Comparison of ENCODE assay signal across 8 cellular contexts in the genomic region with DNA sequence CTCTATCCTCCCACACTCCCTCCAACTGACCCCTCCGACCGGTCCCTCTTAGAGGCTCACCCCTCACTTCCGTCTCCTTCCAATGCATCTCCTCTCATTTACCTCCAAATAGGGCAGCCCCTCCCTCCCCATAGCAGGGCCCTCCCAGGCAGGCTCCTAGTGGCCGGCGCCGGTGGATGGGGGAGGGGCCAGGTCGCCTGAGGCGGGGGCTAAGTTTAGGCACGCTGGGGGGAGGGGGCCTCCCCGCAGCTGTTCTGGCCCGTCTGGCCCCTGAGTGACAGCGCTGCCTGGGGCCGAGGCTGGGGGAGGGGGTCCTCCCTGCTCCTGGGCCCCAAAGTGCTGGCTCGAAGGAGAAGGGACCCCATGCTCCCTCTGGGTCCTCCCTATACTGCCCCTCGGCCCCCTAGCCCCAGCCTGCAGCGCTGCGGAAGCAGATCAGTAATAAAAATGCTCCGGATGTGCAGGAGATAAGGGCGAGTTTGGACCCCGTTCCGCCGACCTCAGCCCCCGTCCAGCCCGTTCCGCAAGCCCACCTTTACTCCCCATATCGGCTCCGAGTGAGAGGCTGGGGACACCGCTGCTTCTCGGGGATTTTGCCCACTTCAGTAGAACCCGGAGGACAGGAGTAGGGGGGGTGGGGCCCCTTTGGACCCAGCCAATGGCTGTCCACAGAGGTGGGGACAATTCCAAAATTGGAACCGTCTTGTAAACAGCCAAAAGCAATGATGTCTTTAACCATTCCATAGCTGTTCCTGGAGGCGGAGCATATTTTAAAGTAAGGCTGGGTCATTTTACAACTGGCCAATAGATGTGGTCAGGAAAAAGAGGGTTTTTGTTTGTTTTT. TPM values are rescaled to one million over a fixed set of nuclear protein-coding genes. Genes with fewer than 3 reads are reported as not detected.
DNase-seq lines count a peak whose midpoint lies in the region; ATAC-seq, FAIRE-seq and TF ChIP-seq lines count a peak whose summit lies in the region.

No MANE protein-coding gene starts in this region.

- BruUV-seq in IMR-90 (replicated peaks; lab: Mats Ljungman, UMichigan) (no TSS peak), MCF 10A (replicated peaks; lab: Mats Ljungman, UMichigan) (no TSS peak)

- H3K56ac ChIP-seq in IMR-90 (ENCODE audit: extremely low read depth, insufficient read depth, low read length): no peak overlapping the region

- intact Hi-C loops in IMR-90 (cut with micrococcal nuclease) (no loop called here), MCF 10A (cut with micrococcal nuclease) (loop anchor here (1.0 kb wide), 3 partner anchors 65 to 150 kb away; no protein-coding TSS in a partner anchor), kidney (cut with DNase I) (no loop called here)

- no peak for FAIRE-seq in kidney (lab: Jason Lieb, UNC)

- peak overlapping the region; percentile 93 for H2AK9ac ChIP-seq in IMR-90 (replicated peaks; ENCODE audit: low read depth, low read length, poor library complexity)

- peak overlapping the region; percentile 52 for H3K27ac ChIP-seq in IMR-90 (ENCODE audit: insufficient read depth, low read length)
- H3K27ac ChIP-seq in kidney (ENCODE audit: low read depth in 2 of 2, low read length in 2 of 2): no peak overlapping the region
- peak overlapping the region; percentile 31 for H3K27ac ChIP-seq in stomach smooth muscle (ENCODE audit: low read length)

- no peak for TF ChIP-seq POLR2A in IMR-90 (IDR thresholded peaks at IDR 0.05; ENCODE audit: low read depth, low read length)

- H3K27me3 ChIP-seq in IMR-90 (ENCODE audit: control insufficient read depth, insufficient read depth, low read length): peaks cover under 1% of the 10 kb centered on the region; the same call in 1 of the 2 replicates
- H3K27me3 ChIP-seq in stomach smooth muscle (ENCODE audit: control insufficient read depth in 1 of 2, insufficient read depth in 2 of 2, low read length in 2 of 2): peaks cover 7 to 14% of the 10 kb centered on the region in 2 donors

- TF ChIP-seq RAD21 in IMR-90 (IDR thresholded peaks at IDR 0.05; ENCODE audit: low read length): no peak

- no peak overlapping the region for H3K23ac ChIP-seq in IMR-90 (ENCODE audit: low read depth, low read length)

- no peak overlapping the region for H4K5ac ChIP-seq in IMR-90 (ENCODE audit: low read depth, low read length)

- no peak overlapping the region for H2AK5ac ChIP-seq in IMR-90 (ENCODE audit: low read depth, low read length)

- WGBS in IMR-90 (ENCODE audit: extremely low coverage in 2 of 2, insufficient read length in 1 of 2), 2 experiments: 20% methylated on average over 4 of the region's 32 CpGs; no CpG with 5 or more reads in 1 of the 2 experiments

- peak overlapping the region; percentile 63 for H3K4me3 Mint-ChIP-seq in MCF 10A (ENCODE audit: unreplicated experiment)

- no peak overlapping the region for H2BK5ac ChIP-seq in IMR-90 (ENCODE audit: low read depth, low read length, poor library complexity, severe bottlenecking)

- no peak overlapping the region; the same call in 1 of the 2 replicates for H3K18ac ChIP-seq in IMR-90 (ENCODE audit: low read depth, low read length)

- peaks cover 6% of the 10 kb centered on the region for H3K9me1 ChIP-seq in IMR-90 (ENCODE audit: insufficient read depth, low read length)

- peak overlapping the region; percentile 98 for H2AFZ ChIP-seq in IMR-90 (replicated peaks; ENCODE audit: low read length, poor library complexity)

- H4K8ac ChIP-seq in IMR-90 (ENCODE audit: low read depth in 2 of 2, low read length in 2 of 2): peak overlapping the region in 1 of 2 experiments; percentile 58; a peak in 1 of 4 replicates

- ATAC-seq in IMR-90 (ENCODE audit: low read depth) (peak; percentile 67), GM21717 (IDR thresholded peaks at IDR 0.05; ENCODE audit: unreplicated experiment) (no peak), HG02798 (IDR thresholded peaks at IDR 0.05; ENCODE audit: poor library complexity, unreplicated experiment) (no peak)

- POLR2A ChIA-PET in IMR-90 (lab: Charles Lee; ENCODE audit: unreplicated experiment) (no interaction called here), MCF 10A (lab: Yijun Ruan, JAX) (interaction anchor here (0.6 to 1.3 kb wide), 3 partner anchors 24 to 149 kb away, joined by 3 read pairs; no protein-coding TSS in a partner anchor)

- H2BK15ac ChIP-seq in IMR-90 (ENCODE audit: low read depth, low read length): no peak overlapping the region

- peaks cover 3% of the 10 kb centered on the region; the same call in 1 of the 2 replicates for H4K20me1 ChIP-seq in IMR-90 (ENCODE audit: insufficient read depth, low read length)

- H3K79me1 ChIP-seq in IMR-90 (ENCODE audit: low read depth in 1 of 2, low read length in 2 of 2): peaks cover 0 to 10% of the 10 kb centered on the region in 2 experiments; a peak in 1 of 4 replicates

- H3K14ac ChIP-seq in IMR-90 (replicated peaks; ENCODE audit: low read depth, low read length): peak overlapping the region; percentile 37; the same call in 1 of the 2 replicates

- H3K4me3 ChIP-seq in IMR-90 (ENCODE audit: insufficient read depth, low read depth, low read length): peak overlapping the region; percentile 89
- peak overlapping the region; percentile 53 to 64 for H3K4me3 ChIP-seq in kidney (ENCODE audit: low read length in 2 of 2)
- peak overlapping the region; percentile 83 to 87 for H3K4me3 ChIP-seq in stomach smooth muscle (ENCODE audit: low read length in 2 of 2)

- H3K4me1 ChIP-seq in IMR-90 (ENCODE audit: control insufficient read depth, insufficient read depth, low read length) (no peaks in the 10 kb centered on the region), kidney (ENCODE audit: control insufficient read depth in 1 of 2, insufficient read depth in 1 of 2, low read depth in 1 of 2, low read length in 2 of 2) (peaks cover 0 to 9% of the 10 kb centered on the region in 2 donors), stomach smooth muscle (ENCODE audit: control insufficient read depth, insufficient read depth, low read length) (peaks cover 31% of the 10 kb centered on the region)

- H2BK20ac ChIP-seq in IMR-90 (ENCODE audit: low read depth, low read length): no peak overlapping the region

- peaks cover 8% of the 10 kb centered on the region for H3K4me1 Mint-ChIP-seq in MCF 10A (ENCODE audit: insufficient read depth, unreplicated experiment)

- no peaks in the 10 kb centered on the region for H3K36me3 Mint-ChIP-seq in MCF 10A (ENCODE audit: insufficient read depth, unreplicated experiment)

- no peaks in the 10 kb centered on the region for H3K9me3 ChIP-seq in IMR-90 (ENCODE audit: control insufficient read depth, insufficient read depth, low read length)
- H3K9me3 ChIP-seq in kidney (ENCODE audit: control insufficient read depth in 1 of 2, low read length in 2 of 2): no peaks in the 10 kb centered on the region
- H3K9me3 ChIP-seq in stomach smooth muscle (ENCODE audit: control insufficient read depth in 2 of 2, low read length in 2 of 2): no peaks in the 10 kb centered on the region

- peak overlapping the region; percentile 54; the same call in 1 of the 2 replicates for H3K4ac ChIP-seq in IMR-90 (ENCODE audit: low read depth, low read length)

- H4K91ac ChIP-seq in IMR-90 (ENCODE audit: insufficient read depth, low read depth, low read length): no peak overlapping the region

- H3K4me2 ChIP-seq in IMR-90 (ENCODE audit: low read depth, low read length): peak overlapping the region; percentile 82

- DNase-seq in CMK (ENCODE audit: low read depth) (peak; percentile 79), IMR-90 (peak; percentile 80), MCF 10A (ENCODE audit: unreplicated experiment) (peak; percentile 26), kidney (no peak), DMS 273 (lab: John Stamatoyannopoulos, UW; ENCODE audit: unreplicated experiment) (no peak)

- peak overlapping the region; percentile 66 for H3K27ac Mint-ChIP-seq in MCF 10A (ENCODE audit: low read depth, unreplicated experiment)

- H3K9ac ChIP-seq in IMR-90 (ENCODE audit: low read depth, low read length) (peak overlapping the region; percentile 60), kidney (ENCODE audit: low read length in 2 of 2) (no peak overlapping the region), stomach smooth muscle (ENCODE audit: low read length in 2 of 2) (peak overlapping the region; percentile 60 to 62)

- dilution Hi-C loops in IMR-90 (cut with HindIII; ENCODE audit: low sequenced_read_pairs, unreplicated experiment): no loop called here

- no peak for TF ChIP-seq CTCF in IMR-90 (conservative IDR thresholded peaks at IDR 0.05; ENCODE audit: low read depth, low read length)
- TF ChIP-seq CTCF in MCF 10A (IDR thresholded peaks at IDR 0.05; ENCODE audit: unreplicated experiment): no peak
- TF ChIP-seq CTCF in kidney (IDR thresholded peaks at IDR 0.05; ENCODE audit: borderline replicate concordance, extremely low read depth, insufficient read depth): no peak

- no peaks in the 10 kb centered on the region for H3K27me3 Mint-ChIP-seq in MCF 10A (ENCODE audit: insufficient read depth, unreplicated experiment)

- in situ Hi-C loops in IMR-90 (cut with MboI; ENCODE audit: low sequenced_read_pairs): no loop called here

- CTCF ChIA-PET in IMR-90 (lab: Yijun Ruan, JAX): interaction anchor here (0.6 to 1.0 kb wide), 5 partner anchors 10 to 1826 kb away, joined by 3 to 4 read pairs (median 4); no protein-coding TSS in a partner anchor
- CTCF ChIA-PET in MCF 10A (lab: Yijun Ruan, JAX): interaction anchor here (0.6 to 3.7 kb wide), 6 partner anchors 7 to 149 kb away, joined by 3 to 31 read pairs (median 3); no protein-coding TSS in a partner anchor

- peak overlapping the region; percentile 35; the same call in 1 of the 2 replicates for H2BK120ac ChIP-seq in IMR-90 (ENCODE audit: low read depth, low read length)

- H3K36me3 ChIP-seq in IMR-90 (ENCODE audit: control insufficient read depth, insufficient read depth, low read length) (no peaks in the 10 kb centered on the region), kidney (ENCODE audit: control insufficient read depth in 1 of 2, insufficient read depth in 2 of 2, low read length in 2 of 2) (no peaks in the 10 kb centered on the region), stomach smooth muscle (ENCODE audit: control insufficient read depth in 2 of 2, insufficient read depth in 2 of 2, low read length in 2 of 2) (no peaks in the 10 kb centered on the region)

- H3K9me3 Mint-ChIP-seq in MCF 10A (ENCODE audit: unreplicated experiment): no peaks in the 10 kb centered on the region

RNA-seq across cellular contexts. Expression of a gene that starts 4.0 kb away (rescaled TPM):
- total RNA-seq in IMR-90 (2012; rRNA removed) (5.3 and 5.7 TPM in 2 replicates), MCF 10A (2022) (3.5 and 5.1 TPM in 2 replicates), kidney (7.3 TPM)
- polyA plus RNA-seq in IMR-90 (2012; rRNA removed) (17.4 and 19.4 TPM in 2 replicates), kidney (ENCODE audit: insufficient read depth, low read depth, low replicate concordance) (8.2 TPM)
- polyA plus RNA-seq in IMR-90 (2012; cell fraction: cytosol; rRNA removed): 16.9 and 38.3 TPM in 2 replicates
- polyA plus RNA-seq in IMR-90 (2012; cell fraction: nucleus; rRNA removed; ENCODE audit: low replicate concordance): 11.9 and 20.0 TPM in 2 replicates

RNA-seq across cellular contexts. Expression of a gene that starts 5.4 kb away (rescaled TPM):
- total RNA-seq in IMR-90 (2012; rRNA removed) (0.56 and 0.90 TPM in 2 replicates), MCF 10A (2022) (0.33 and 0.42 TPM in 2 replicates), kidney (2.2 TPM)
- polyA plus RNA-seq in IMR-90 (2012; rRNA removed) (1.6 TPM in 2 replicates), kidney (ENCODE audit: insufficient read depth, low read depth, low replicate concordance) (0.69 TPM)
- 2.0 and 2.9 TPM in 2 replicates for polyA plus RNA-seq in IMR-90 (2012; cell fraction: cytosol; rRNA removed)
- 3.4 and 4.5 TPM in 2 replicates for polyA plus RNA-seq in IMR-90 (2012; cell fraction: nucleus; rRNA removed; ENCODE audit: low replicate concordance)

RNA-seq across cellular contexts. Expression of a gene that starts 14.4 kb away (rescaled TPM):
- total RNA-seq in IMR-90 (2012; rRNA removed) (61.1 and 66.9 TPM in 2 replicates), MCF 10A (2022) (168 and 178 TPM in 2 replicates), kidney (105 TPM)
- polyA plus RNA-seq in IMR-90 (2012; rRNA removed) (88.8 and 126 TPM in 2 replicates), kidney (ENCODE audit: insufficient read depth, low read depth, low replicate concordance) (36.3 TPM)
- polyA plus RNA-seq in IMR-90 (2012; cell fraction: cytosol; rRNA removed): 92.1 and 92.3 TPM in 2 replicates
- 91.0 and 119 TPM in 2 replicates for polyA plus RNA-seq in IMR-90 (2012; cell fraction: nucleus; rRNA removed; ENCODE audit: low replicate concordance)

RNA-seq across cellular contexts. Expression of a gene that starts 25.1 kb away (rescaled TPM):
- total RNA-seq in IMR-90 (2012; rRNA removed): 11.1 and 31.9 TPM in 2 replicates
- 15.6 and 60.1 TPM in 2 replicates for polyA plus RNA-seq in IMR-90 (2012; rRNA removed)
- 52.4 and 90.3 TPM in 2 replicates for polyA plus RNA-seq in IMR-90 (2012; cell fraction: cytosol; rRNA removed)
- 982 and 1,348 TPM in 2 replicates for polyA plus RNA-seq in IMR-90 (2012; cell fraction: nucleus; rRNA removed; ENCODE audit: low replicate concordance)
- 13.3 and 29.3 TPM in 2 replicates for total RNA-seq in MCF 10A (2022)
- 0.98 TPM for total RNA-seq in kidney
- 0.73 TPM for polyA plus RNA-seq in kidney (ENCODE audit: insufficient read depth, low read depth, low replicate concordance)

Comparison
In these comparisons a context has a peak if more than half of its experiments do, and no peak if none do; other contexts are left out.
1. DNase-seq: peak in CMK (single experiment), IMR-90 (single experiment) and MCF 10A (single experiment); none in kidney (single experiment) and DMS 273 (single experiment).
2. H3K27ac ChIP-seq: peak in IMR-90 (single experiment) and stomach smooth muscle (single experiment); none in kidney (0 of 2).
3. H3K9ac ChIP-seq: peak in IMR-90 (single experiment) and stomach smooth muscle (2 of 2); none in kidney (0 of 2).
4. Peak in every context shown above with its lines, with median percentiles within 50 percentile points of each other: H3K4me3 ChIP-seq.